In the genomic region with DNA sequence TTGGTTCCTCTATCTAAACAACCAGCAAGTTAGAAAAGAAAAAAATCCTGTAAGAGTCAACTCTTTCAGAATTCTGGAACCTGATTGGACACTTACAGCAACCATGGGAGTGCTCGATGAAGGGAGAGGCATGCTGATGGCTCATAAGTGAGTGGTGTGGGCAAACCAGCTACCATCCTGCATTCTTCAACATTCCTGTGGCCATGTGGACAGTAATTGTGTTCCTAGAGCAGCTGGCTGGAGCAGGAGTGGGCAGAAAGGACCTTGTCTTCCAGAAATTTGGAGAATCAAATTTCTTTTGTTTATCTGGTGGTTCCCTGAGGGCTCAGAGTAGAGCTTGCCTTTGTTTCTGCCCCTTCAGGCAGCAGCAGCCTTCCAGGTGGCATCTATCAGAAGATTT, we compare ENCODE assay signal across 13 cellular contexts. TPM values are rescaled to one million over a fixed set of nuclear protein-coding genes. Genes with fewer than 3 reads are reported as not detected.
DNase-seq lines count a peak whose midpoint lies in the region; ATAC-seq and TF ChIP-seq lines count a peak whose summit lies in the region.
"Had no signal": no experiment of that assay in that cellular context is flagged by ENCODE, and none has a peak within 500 bp of the region (broad histone marks: within the 10 kb centered on the region; RNA-seq: fewer than 3 reads in every experiment).

No MANE protein-coding gene starts in this region.

- no peaks in the 10 kb centered on the region for H3K4me1 ChIP-seq in foreskin keratinocyte
- H3K4me1 ChIP-seq: body of pancreas had no signal

- peak; percentile 86 for DNase-seq in AG04449 (ENCODE audit: low read depth, low spot score)
- DNase-seq in HFFc6 = peak; percentile 95
- no peak for DNase-seq in WTC11 (ENCODE audit: low spot score)
- peak; percentile 61 to 87 for DNase-seq in foreskin keratinocyte
- no peak for DNase-seq in anterior cingulate cortex (lab: John Stamatoyannopoulos, UW)
- DNase-seq in CD14-positive monocyte (ENCODE audit: low spot score) = no peak
- no peak for DNase-seq in stimulated activated CD4-positive, alpha-beta T cell treated with anti-CD3 and anti-CD28 coated beads, Interleukin-4, amount 100 ng/mL, for 4 hours
- DNase-seq: body of pancreas; NCI-H345; stimulated activated CD4-positive, alpha-beta T cell treated with anti-CD3 and anti-CD28 coated beads, Interleukin-15, amount 100 ng/mL, for 24 hours had no signal

- intact Hi-C loops in CD14-positive monocyte (cut with micrococcal nuclease) = no loop called here

- H3K4me3 Mint-ChIP-seq in HFFc6 (peak overlapping the region; percentile 53), WTC11 (no peak overlapping the region), CD14-positive monocyte (no peak overlapping the region)
- H3K4me3 Mint-ChIP-seq: stimulated activated naive CD8-positive, alpha-beta T cell treated with anti-CD3 and anti-CD28 coated beads, Interleukin-15, Interleukin-2, amounts not matched to agents 100 ng/mL and 50 ng/mL, for 24 hours had no signal

- H3K36me3 Mint-ChIP-seq in HFFc6 (ENCODE audit: low read depth) = no peaks in the 10 kb centered on the region
- H3K36me3 Mint-ChIP-seq in WTC11 = no peaks in the 10 kb centered on the region
- H3K36me3 Mint-ChIP-seq in CD14-positive monocyte = no peaks in the 10 kb centered on the region

- CTCF ChIA-PET in AG04449 (lab: Yijun Ruan, JAX) (interaction anchor here (1.0 to 2.5 kb wide), 7 partner anchors 9 to 91 kb away, joined by 3 to 8 read pairs (median 4); no protein-coding TSS in a partner anchor), WTC11 (lab: Charles Lee) (interaction anchor here (0.9 to 1.6 kb wide), 2 partner anchors 17 to 77 kb away, joined by 3 to 4 read pairs; no protein-coding TSS in a partner anchor)

- no peak overlapping the region for H3K4me3 ChIP-seq in AG04449 (ENCODE audit: low read depth, low read length)
- H3K4me3 ChIP-seq: body of pancreas, hepatocyte had no signal

- H3K27ac Mint-ChIP-seq in HFFc6 (peak overlapping the region; percentile 80), WTC11 (no peak overlapping the region), CD14-positive monocyte (no peak overlapping the region)
- H3K27ac Mint-ChIP-seq: stimulated activated naive CD8-positive, alpha-beta T cell treated with anti-CD3 and anti-CD28 coated beads, Interleukin-15, Interleukin-2, amounts not matched to agents 100 ng/mL and 50 ng/mL, for 24 hours had no signal

- no peaks in the 10 kb centered on the region for H3K9me3 Mint-ChIP-seq in HFFc6
- H3K9me3 Mint-ChIP-seq in WTC11 = peaks cover 3% of the 10 kb centered on the region; the same call in 1 of the 2 replicates
- H3K9me3 Mint-ChIP-seq in CD14-positive monocyte = peaks cover 2 to 9% (median 4%) of the 10 kb centered on the region in 7 donors
- H3K9me3 Mint-ChIP-seq: stimulated activated naive CD8-positive, alpha-beta T cell treated with anti-CD3 and anti-CD28 coated beads, Interleukin-15, Interleukin-2, amounts not matched to agents 100 ng/mL and 50 ng/mL, for 24 hours had no signal

- no peaks in the 10 kb centered on the region for H3K27me3 ChIP-seq in foreskin keratinocyte
- H3K27me3 ChIP-seq: body of pancreas, hepatocyte had no signal

- H3K4me1 Mint-ChIP-seq in HFFc6 (ENCODE audit: low read depth) = peaks cover 33% of the 10 kb centered on the region
- H3K4me1 Mint-ChIP-seq in WTC11 = peaks cover 11% of the 10 kb centered on the region
- peaks cover 3% of the 10 kb centered on the region for H3K4me1 Mint-ChIP-seq in CD14-positive monocyte

- no peak overlapping the region for H3K27ac ChIP-seq in foreskin keratinocyte
- H3K27ac ChIP-seq: body of pancreas, hepatocyte had no signal

- peak; percentile 48; the same call in 1 of the 2 replicates for ATAC-seq in WTC11
- ATAC-seq in foreskin keratinocyte = peak; percentile 74
- ATAC-seq in GM18858 (IDR thresholded peaks at IDR 0.05; ENCODE audit: unreplicated experiment) = no peak
- ATAC-seq: body of pancreas had no signal

- TF ChIP-seq CTCF in AG04449 (IDR thresholded peaks at IDR 0.05; ENCODE audit: insufficient read depth, low read length, missing control alignments) (no peak), HFFc6 (IDR thresholded peaks at IDR 0.05) (no peak), WTC11 (IDR thresholded peaks at IDR 0.05) (no peak), foreskin keratinocyte (conservative IDR thresholded peaks at IDR 0.05) (no peak), CD14-positive monocyte (IDR thresholded peaks at IDR 0.05) (no peak)

- H3K27me3 Mint-ChIP-seq in HFFc6 (ENCODE audit: insufficient read depth) (peaks cover 19% of the 10 kb centered on the region), WTC11 (ENCODE audit: low read depth) (peaks cover 4% of the 10 kb centered on the region), CD14-positive monocyte (ENCODE audit: low read depth in 3 of 3) (peaks cover 5 to 9% (median 7%) of the 10 kb centered on the region in 3 donors)
- H3K27me3 Mint-ChIP-seq: stimulated activated naive CD8-positive, alpha-beta T cell treated with anti-CD3 and anti-CD28 coated beads, Interleukin-15, Interleukin-2, amounts not matched to agents 100 ng/mL and 50 ng/mL, for 24 hours had no signal

- POLR2A ChIA-PET in AG04449 (lab: Yijun Ruan, JAX) = interaction anchor here (1.0 to 1.1 kb wide), 2 partner anchors 13 to 41 kb away, joined by 3 to 4 read pairs; a partner anchor contains a TSS
- POLR2A ChIA-PET in WTC11 (lab: Charles Lee) = no interaction called here

TF ChIP-seq in WTC11, 78 proteins besides CTCF, POLR2A, EP300 and RAD21:
- TF ChIP-seq GRHL2 (CRISPR knock-in tag; IDR thresholded peaks at IDR 0.05; ENCODE audit: insufficient replicate concordance, severe bottlenecking) (no peak), NFE2L1 (CRISPR knock-in tag; IDR thresholded peaks at IDR 0.05) (no peak), SP1 (CRISPR knock-in tag; conservative IDR thresholded peaks at IDR 0.05) (no peak)
- TF ChIP-seq, protein P1, sequence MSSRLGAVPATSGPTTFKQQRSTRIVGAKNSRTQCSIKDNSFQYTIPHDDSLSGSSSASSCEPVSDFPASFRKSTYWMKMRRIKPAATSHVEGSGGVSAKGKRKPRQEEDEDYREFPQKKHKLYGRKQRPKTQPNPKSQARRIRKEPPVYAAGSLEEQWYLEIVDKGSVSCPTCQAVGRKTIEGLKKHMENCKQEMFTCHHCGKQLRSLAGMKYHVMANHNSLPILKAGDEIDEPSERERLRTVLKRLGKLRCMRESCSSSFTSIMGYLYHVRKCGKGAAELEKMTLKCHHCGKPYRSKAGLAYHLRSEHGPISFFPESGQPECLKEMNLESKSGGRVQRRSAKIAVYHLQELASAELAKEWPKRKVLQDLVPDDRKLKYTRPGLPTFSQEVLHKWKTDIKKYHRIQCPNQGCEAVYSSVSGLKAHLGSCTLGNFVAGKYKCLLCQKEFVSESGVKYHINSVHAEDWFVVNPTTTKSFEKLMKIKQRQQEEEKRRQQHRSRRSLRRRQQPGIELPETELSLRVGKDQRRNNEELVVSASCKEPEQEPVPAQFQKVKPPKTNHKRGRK (CRISPR knock-in tag; IDR thresholded peaks at IDR 0.05; ENCODE audit: borderline replicate concordance) = no peak
- TF ChIP-seq, protein P2, sequence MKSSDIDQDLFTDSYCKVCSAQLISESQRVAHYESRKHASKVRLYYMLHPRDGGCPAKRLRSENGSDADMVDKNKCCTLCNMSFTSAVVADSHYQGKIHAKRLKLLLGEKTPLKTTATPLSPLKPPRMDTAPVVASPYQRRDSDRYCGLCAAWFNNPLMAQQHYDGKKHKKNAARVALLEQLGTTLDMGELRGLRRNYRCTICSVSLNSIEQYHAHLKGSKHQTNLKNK (CRISPR knock-in tag; IDR thresholded peaks at IDR 0.05) = no peak
TF ChIP-seq in WTC11: peak in this region for 0.

RNA-seq across cellular contexts. Expression of a gene that starts 22.5 kb away (rescaled TPM):
- under 1 TPM in 4 of 6 experiments, not detected in 2; 0.30 to 0.64 (median 0.49) TPM for total RNA-seq in HFFc6 (2021; fragmentation: NEBNext Ultra II Directional; extraction: Animal tissue kit (Norgen Biotek cat#: 25700))
- total RNA-seq in WTC11 (2021) (0.39 to 1.6 TPM (median 0.90 TPM) in 3 replicates), foreskin keratinocyte (not detected in 2 replicates)
- polyA plus RNA-seq in foreskin keratinocyte (not detected in 2 replicates), CD14-positive monocyte (not detected)
- total RNA-seq: body of pancreas had no signal

RNA-seq across cellular contexts. Expression of a gene that starts 25.6 kb away (rescaled TPM):
- total RNA-seq in HFFc6 (2021; fragmentation: NEBNext Ultra II Directional; extraction: Animal tissue kit (Norgen Biotek cat#: 25700)) = under 1 TPM in 4 of 6 experiments, not detected in 2; 0.11 to 0.26 (median 0.17) TPM
- total RNA-seq in WTC11 (2021) (3.3 to 5.1 TPM (median 4.5 TPM) in 3 replicates), foreskin keratinocyte (0.53 and 0.58 TPM in 2 replicates)
- polyA plus RNA-seq in foreskin keratinocyte (0.49 and 0.76 TPM in 2 replicates), CD14-positive monocyte (not detected)

RNA-seq across cellular contexts. Expression of a gene that starts 37.2 kb away (rescaled TPM):
- total RNA-seq in HFFc6 (2021; fragmentation: NEBNext Ultra II Directional; extraction: Animal tissue kit (Norgen Biotek cat#: 25700)) = 100 to 1,000 TPM; 155 to 174 (median 167) TPM
- 82.2 to 102 TPM (median 83.7 TPM) in 3 replicates for total RNA-seq in WTC11 (2021)
- 103 and 108 TPM in 2 replicates for total RNA-seq in foreskin keratinocyte
- polyA plus RNA-seq in foreskin keratinocyte = 98.0 and 104 TPM in 2 replicates
- polyA plus RNA-seq in CD14-positive monocyte = 10 to 100 TPM; 26.4 to 35.2 TPM

RNA-seq across cellular contexts. Expression of a gene that starts 40.2 kb away (rescaled TPM):
- 100 to 1,000 TPM; 154 to 210 (median 183) TPM for total RNA-seq in HFFc6 (2021; fragmentation: NEBNext Ultra II Directional; extraction: Animal tissue kit (Norgen Biotek cat#: 25700))
- total RNA-seq in WTC11 (2021) (140 to 154 TPM (median 146 TPM) in 3 replicates), foreskin keratinocyte (183 and 206 TPM in 2 replicates)
- polyA plus RNA-seq in foreskin keratinocyte (235 and 262 TPM in 2 replicates), CD14-positive monocyte (10 to 100 TPM; 24.1 to 25.7 TPM)

RNA-seq across cellular contexts. Expression of a gene that starts 59.4 kb away (rescaled TPM):
- total RNA-seq in HFFc6 (2021; fragmentation: NEBNext Ultra II Directional; extraction: Animal tissue kit (Norgen Biotek cat#: 25700)) = 10 to 100 TPM; 69.7 to 83.2 (median 76.4) TPM
- 50.8 to 55.5 TPM (median 52.4 TPM) in 3 replicates for total RNA-seq in WTC11 (2021)
- total RNA-seq in foreskin keratinocyte = 7.3 and 11.6 TPM in 2 replicates
- polyA plus RNA-seq in foreskin keratinocyte = 7.9 and 15.5 TPM in 2 replicates
- not detected for polyA plus RNA-seq in CD14-positive monocyte

Comparison
In these comparisons a context has a peak if more than half of its experiments do, and no peak if none do; other contexts are left out.
1. DNase-seq: peak in AG04449 (single experiment), HFFc6 (single experiment) and foreskin keratinocyte (2 of 2); none in WTC11 (single experiment), anterior cingulate cortex (0 of 58), CD14-positive monocyte (single experiment) and stimulated activated CD4-positive, alpha-beta T cell treated with anti-CD3 and anti-CD28 coated beads, Interleukin-4, amount 100 ng/mL, for 4 hours (0 of 2).